ENCODE assay signal across 8 cellular contexts in genomic region chr1:212608209-212608955, GRCh38. TPM values are rescaled to one million over a fixed set of nuclear protein-coding genes. Genes with fewer than 3 reads are reported as not detected.
A peak's percentile ranks its signal among the peaks of the same experiment; 100 is the strongest.
DNase-seq lines count a peak whose midpoint lies in the region; ATAC-seq and TF ChIP-seq lines count a peak whose summit lies in the region.

Gene ATF3 (plus strand): TSS chr1:212608761. CDS start chr1:212615022, 6,261 bp downstream.

- H3F3A ChIP-seq in DOHH2 (ENCODE audit: control insufficient read depth, insufficient read depth) = no peaks in the 10 kb centered on the region

- ATAC-seq in GM21825 (IDR thresholded peaks at IDR 0.05; ENCODE audit: unreplicated experiment) (peak; percentile 73), naive B cell (ENCODE audit: low read depth in 2 of 2) (peak; percentile 68 to 74)
- peak; percentile 87 for ATAC-seq in stimulated activated effector memory CD8-positive, alpha-beta T cell treated with anti-CD3 and anti-CD28 coated beads, Interleukin-12 subunit alpha, Interleukin-12 subunit beta, amount 100 ng/mL, for 72 hours

- H3K27ac ChIP-seq in DOHH2 (ENCODE audit: low read depth, low read length) (no peak within 1 kb of the TSS), KOPT-K1 (ENCODE audit: low read depth, low read length, poor library complexity, severe bottlenecking) (peak within 1 kb of the TSS; percentile 60)

- no peaks in the 10 kb centered on the region for H3K36me3 Mint-ChIP-seq in naive B cell
- H3K36me3 Mint-ChIP-seq in stimulated activated effector memory CD8-positive, alpha-beta T cell treated with anti-CD3 and anti-CD28 coated beads, Interleukin-12 subunit alpha, Interleukin-12 subunit beta, amount 100 ng/mL, for 72 hours = peaks cover 45% of the 10 kb centered on the region

- H3K36me3 ChIP-seq in DOHH2 (ENCODE audit: control insufficient read depth, low read length) (no peaks in the 10 kb centered on the region), KOPT-K1 (ENCODE audit: insufficient read depth, low read length) (no peaks in the 10 kb centered on the region)

- no peaks in the 10 kb centered on the region for H3K79me2 ChIP-seq in DOHH2 (ENCODE audit: control insufficient read depth, low read length)

- H3K9me3 ChIP-seq in DOHH2 (ENCODE audit: control insufficient read depth, insufficient read depth, low read length) (no peaks in the 10 kb centered on the region), KOPT-K1 (ENCODE audit: insufficient read depth, low read length, poor library complexity, severe bottlenecking) (no peaks in the 10 kb centered on the region)

- peak within 1 kb of the TSS; percentile 77 for H3K4me3 ChIP-seq in DOHH2 (ENCODE audit: low read length)

- TF ChIP-seq CTCF in DOHH2 (IDR thresholded peaks at IDR 0.05; ENCODE audit: low read depth, low read length, poor library complexity, severe bottlenecking) = no peak

- peaks cover 85% of the 10 kb centered on the region for H3K27me3 ChIP-seq in DOHH2 (ENCODE audit: control insufficient read depth, low read length)

- H3K4me3 Mint-ChIP-seq in naive B cell = peak within 1 kb of the TSS; percentile 90 to 98 (median 96)
- H3K4me3 Mint-ChIP-seq in stimulated activated effector memory CD8-positive, alpha-beta T cell treated with anti-CD3 and anti-CD28 coated beads, Interleukin-12 subunit alpha, Interleukin-12 subunit beta, amount 100 ng/mL, for 72 hours = peak within 1 kb of the TSS; percentile 89

- H4K20me1 ChIP-seq in DOHH2 (ENCODE audit: control insufficient read depth, insufficient read depth, low read depth, low read length) = peaks cover 3% of the 10 kb centered on the region; the same call in 1 of the 2 replicates

- DNase-seq in RKO (ENCODE audit: low spot score) (peak; percentile 98), activated T-helper 1 cell treated with Interleukin-2 at 50 U/mL for 16 hours (ENCODE audit: low read depth) (peak; percentile 58), fibroblast of gingiva (ENCODE audit: low read depth) (peak; percentile 100), naive B cell (peak; percentile 60)
- DNase-seq in stimulated activated effector memory CD8-positive, alpha-beta T cell treated with anti-CD3 and anti-CD28 coated beads, Interleukin-12 subunit alpha, Interleukin-12 subunit beta, amount 100 ng/mL, for 72 hours (ENCODE audit: low spot score in 2 of 2) = peak; percentile 80 to 96

- H3K27ac Mint-ChIP-seq in naive B cell = peak within 1 kb of the TSS; percentile 65 to 96 (median 90)
- peak within 1 kb of the TSS; percentile 95 for H3K27ac Mint-ChIP-seq in stimulated activated effector memory CD8-positive, alpha-beta T cell treated with anti-CD3 and anti-CD28 coated beads, Interleukin-12 subunit alpha, Interleukin-12 subunit beta, amount 100 ng/mL, for 72 hours

- peaks cover 20% of the 10 kb centered on the region for H3K4me1 ChIP-seq in DOHH2 (ENCODE audit: control insufficient read depth, low read length)

- no peaks in the 10 kb centered on the region for H3K9me3 Mint-ChIP-seq in naive B cell
- H3K9me3 Mint-ChIP-seq in stimulated activated effector memory CD8-positive, alpha-beta T cell treated with anti-CD3 and anti-CD28 coated beads, Interleukin-12 subunit alpha, Interleukin-12 subunit beta, amount 100 ng/mL, for 72 hours = no peaks in the 10 kb centered on the region

- peaks cover 50 to 67% (median 59%) of the 10 kb centered on the region in 3 donors for H3K27me3 Mint-ChIP-seq in naive B cell

- H3K4me1 Mint-ChIP-seq in naive B cell = peaks cover 15 to 29% (median 26%) of the 10 kb centered on the region in 3 donors
- H3K4me1 Mint-ChIP-seq in stimulated activated effector memory CD8-positive, alpha-beta T cell treated with anti-CD3 and anti-CD28 coated beads, Interleukin-12 subunit alpha, Interleukin-12 subunit beta, amount 100 ng/mL, for 72 hours = peaks cover 48% of the 10 kb centered on the region

- no peaks in the 10 kb centered on the region for H3K9me2 ChIP-seq in DOHH2 (replicated peaks; ENCODE audit: control insufficient read depth, low read length)

- H3K4me2 ChIP-seq in DOHH2 (ENCODE audit: low read length) = peak within 1 kb of the TSS; percentile 96

RNA-seq across cellular contexts. Expression of gene ATF3, which starts in this region (rescaled TPM):
- 1 to 10 TPM in 1 of 6 donors, under 1 TPM in 4, not detected in 1; 0.35 to 1.0 (median 0.76) TPM for polyA plus RNA-seq in naive B cell (ENCODE audit: low read depth in 6 of 6)
